ENCODE assay signal across 14 cellular contexts in the genomic region with DNA sequence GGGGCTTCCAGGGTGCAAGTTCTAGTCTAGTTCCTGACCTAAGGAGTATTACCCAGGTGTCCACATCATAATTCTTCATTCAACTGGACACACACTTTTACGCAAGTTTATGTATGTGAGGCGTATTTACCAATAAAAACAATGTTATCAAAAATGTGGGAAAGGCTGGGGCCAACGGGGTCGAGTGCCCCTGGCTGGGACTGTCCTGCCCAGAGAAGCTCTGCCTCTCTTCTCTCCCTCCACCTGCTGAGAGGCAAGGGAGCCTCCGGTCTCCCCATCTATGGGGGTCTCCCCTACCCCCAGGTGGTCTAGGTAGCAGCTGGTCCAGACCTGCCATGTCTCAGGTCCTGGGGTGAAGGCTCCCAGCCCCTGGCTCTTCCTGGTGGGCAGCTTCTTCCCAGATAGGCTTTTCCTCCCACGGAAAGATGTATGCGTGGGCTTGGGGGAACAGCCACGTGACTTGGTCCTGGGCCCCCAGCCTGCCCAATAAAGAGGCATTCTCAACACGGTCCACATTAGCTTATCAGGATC.
DNase-seq lines count a peak whose midpoint lies in the region; ATAC-seq and TF ChIP-seq lines count a peak whose summit lies in the region.
"Had no signal": no experiment of that assay in that cellular context is flagged by ENCODE, and none has a peak within 500 bp of the region (broad histone marks: within the 10 kb centered on the region; RNA-seq: fewer than 3 reads in every experiment).

No MANE protein-coding gene starts in this region.

- WGBS in IMR-90 (ENCODE audit: extremely low coverage in 2 of 2, insufficient read length in 1 of 2), 2 experiments, result 90% methylated on average over 2 of the region's 9 CpGs; no CpG with 5 or more reads in 1 of the 2 experiments
- 92% methylated on average over 5 of the region's 9 CpGs for WGBS in gastroesophageal sphincter (ENCODE audit: low coverage in 1 of 2), 2 donors
- WGBS in sigmoid colon, 2 donors, result 86 to 90% methylated on average over 9 of the region's 9 CpGs

- peaks cover 5% of the 10 kb centered on the region; the same call in 1 of the 2 replicates for H4K20me1 ChIP-seq in BLaER1
- no peaks in the 10 kb centered on the region for H4K20me1 ChIP-seq in IMR-90 (ENCODE audit: insufficient read depth, low read length)

- peak overlapping the region; percentile 24 for H2AFZ ChIP-seq in IMR-90 (replicated peaks; ENCODE audit: low read length, poor library complexity)

- no peak for TF ChIP-seq POLR2A in IMR-90 (IDR thresholded peaks at IDR 0.05; ENCODE audit: low read depth, low read length)
- TF ChIP-seq POLR2A in gastroesophageal sphincter (IDR thresholded peaks at IDR 0.05), result no peak
- no peak for TF ChIP-seq POLR2A in sigmoid colon (IDR thresholded peaks at IDR 0.05)

- peak overlapping the region; percentile 71 for H2BK120ac ChIP-seq in IMR-90 (ENCODE audit: low read depth, low read length)

- ATAC-seq in IMR-90 (ENCODE audit: low read depth), result no peak
- ATAC-seq in gastroesophageal sphincter, result no peak
- ATAC-seq in HG03354 (IDR thresholded peaks at IDR 0.05; ENCODE audit: poor library complexity, severe bottlenecking, unreplicated experiment), result no peak
- no peak for ATAC-seq in HG03378 (IDR thresholded peaks at IDR 0.05; ENCODE audit: unreplicated experiment)
- ATAC-seq: A549, Right ventricle myocardium inferior had no signal

- peak overlapping the region; percentile 37; the same call in 1 of the 2 replicates for H3K14ac ChIP-seq in IMR-90 (replicated peaks; ENCODE audit: low read depth, low read length)

- H3K79me1 ChIP-seq in IMR-90 (ENCODE audit: low read depth in 1 of 2, low read length in 2 of 2), result no peaks in the 10 kb centered on the region

- H3K27ac ChIP-seq in BLaER1 (no peak overlapping the region), IMR-90 (ENCODE audit: insufficient read depth, low read length) (0 out of 2 replicates have a peak overlapping the region, but pooled peaks have one; percentile 7), gastroesophageal sphincter (peak overlapping the region; percentile 57 to 84 (median 77)), sigmoid colon (peak overlapping the region; percentile 76 to 90 (median 89))

- in situ Hi-C loops in IMR-90 (cut with MboI; ENCODE audit: low sequenced_read_pairs), result no loop called here

- no peaks in the 10 kb centered on the region for H3K27me3 ChIP-seq in BLaER1
- H3K27me3 ChIP-seq in IMR-90 (ENCODE audit: control insufficient read depth, insufficient read depth, low read length), result no peaks in the 10 kb centered on the region
- H3K27me3 ChIP-seq in gastroesophageal sphincter, result no peaks in the 10 kb centered on the region
- H3K27me3 ChIP-seq in sigmoid colon, result no peaks in the 10 kb centered on the region

- H2BK5ac ChIP-seq in IMR-90 (ENCODE audit: low read depth, low read length, poor library complexity, severe bottlenecking), result peak overlapping the region; percentile 6

- H2BK15ac ChIP-seq in IMR-90 (ENCODE audit: low read depth, low read length), result peak overlapping the region; percentile 82

- POLR2A ChIA-PET in IMR-90 (lab: Charles Lee; ENCODE audit: unreplicated experiment), result interaction anchor here (0.5 kb wide), 1 partner anchor 1149 kb away, joined by 3 read pairs; no protein-coding TSS in a partner anchor

- CTCF ChIA-PET in IMR-90 (lab: Yijun Ruan, JAX), result interaction anchor here (1.4 to 1.7 kb wide), 2 partner anchors 16 to 156 kb away, joined by 4 to 7 read pairs; no protein-coding TSS in a partner anchor

- dilution Hi-C loops in IMR-90 (cut with HindIII; ENCODE audit: low sequenced_read_pairs, unreplicated experiment), result no loop called here

- TF ChIP-seq EP300 in gastroesophageal sphincter (IDR thresholded peaks at IDR 0.05) (no peak), sigmoid colon (IDR thresholded peaks at IDR 0.05) (no peak)

- H3K4me3 ChIP-seq in BLaER1 (no peak overlapping the region), IMR-90 (ENCODE audit: insufficient read depth, low read depth, low read length) (no peak overlapping the region), gastroesophageal sphincter (no peak overlapping the region), sigmoid colon (no peak overlapping the region), foreskin fibroblast (ENCODE audit: low read depth in 1 of 2, low read length in 2 of 2) (no peak overlapping the region)
- H3K4me3 ChIP-seq: A549 had no signal

- H3K4ac ChIP-seq in IMR-90 (ENCODE audit: low read depth, low read length), result peak overlapping the region; percentile 76

- TF ChIP-seq RAD21 in IMR-90 (IDR thresholded peaks at IDR 0.05; ENCODE audit: low read length), result no peak

- DNase-seq in IMR-90 (no peak), sigmoid colon (no peak), foreskin fibroblast (no peak)
- DNase-seq: MM.1S, NCI-H1105 treated with DMSO at 0.1 percent for 48 hours, NCI-H187, NCI-H2171 treated with DMSO at 0.1 percent for 48 hours, NCI-H774 had no signal

- H2AK5ac ChIP-seq in IMR-90 (ENCODE audit: low read depth, low read length), result peak overlapping the region; percentile 86

- H2BK20ac ChIP-seq in IMR-90 (ENCODE audit: low read depth, low read length), result peak overlapping the region; percentile 55; the same call in 1 of the 2 replicates

- H3K9ac ChIP-seq in BLaER1, result no peak overlapping the region
- H3K9ac ChIP-seq in IMR-90 (ENCODE audit: low read depth, low read length), result no peak overlapping the region

- H3K9me3 ChIP-seq in BLaER1 (no peaks in the 10 kb centered on the region), IMR-90 (ENCODE audit: control insufficient read depth, insufficient read depth, low read length) (peaks cover 3% of the 10 kb centered on the region; the same call in 1 of the 2 replicates), gastroesophageal sphincter (no peaks in the 10 kb centered on the region), sigmoid colon (no peaks in the 10 kb centered on the region)
- H3K9me3 ChIP-seq: A549 had no signal

- H3K36me3 ChIP-seq in BLaER1, result no peaks in the 10 kb centered on the region
- H3K36me3 ChIP-seq in IMR-90 (ENCODE audit: control insufficient read depth, insufficient read depth, low read length), result no peaks in the 10 kb centered on the region
- no peaks in the 10 kb centered on the region for H3K36me3 ChIP-seq in gastroesophageal sphincter
- no peaks in the 10 kb centered on the region for H3K36me3 ChIP-seq in sigmoid colon

- H4K5ac ChIP-seq in IMR-90 (ENCODE audit: low read depth, low read length), result no peak overlapping the region

- intact Hi-C loops in IMR-90 (cut with micrococcal nuclease), result no loop called here
- intact Hi-C loops in sigmoid colon (cut with DNase I), result loop anchor here (5.0 kb wide), 3 partner anchors 47 to 233 kb away; a partner anchor contains a TSS

- H3K4me1 ChIP-seq in BLaER1 (peaks cover 46% of the 10 kb centered on the region), IMR-90 (ENCODE audit: control insufficient read depth, insufficient read depth, low read length) (peaks cover 25% of the 10 kb centered on the region), gastroesophageal sphincter (peaks cover 10 to 77% (median 22%) of the 10 kb centered on the region in 3 donors), sigmoid colon (peaks cover 0 to 76% (median 68%) of the 10 kb centered on the region in 4 donors)

- H3K18ac ChIP-seq in IMR-90 (ENCODE audit: low read depth, low read length), result peak overlapping the region; percentile 35

- peak overlapping the region; percentile 83 for H2AK9ac ChIP-seq in IMR-90 (replicated peaks; ENCODE audit: low read depth, low read length, poor library complexity)

- no peak overlapping the region for H3K56ac ChIP-seq in IMR-90 (ENCODE audit: extremely low read depth, insufficient read depth, low read length)

- H3K4me2 ChIP-seq in BLaER1 (peak overlapping the region; percentile 83), IMR-90 (ENCODE audit: low read depth, low read length) (no peak overlapping the region)

- H3K23ac ChIP-seq in IMR-90 (ENCODE audit: low read depth, low read length), result peak overlapping the region; percentile 61; the same call in 1 of the 2 replicates

- peak overlapping the region in 1 of 2 experiments; percentile 9; a peak in 1 of 4 replicates for H4K8ac ChIP-seq in IMR-90 (ENCODE audit: low read depth in 2 of 2, low read length in 2 of 2)

- TF ChIP-seq CTCF in IMR-90 (conservative IDR thresholded peaks at IDR 0.05; ENCODE audit: low read depth, low read length), result no peak
- no peak for TF ChIP-seq CTCF in gastroesophageal sphincter (IDR thresholded peaks at IDR 0.05)
- no peak for TF ChIP-seq CTCF in sigmoid colon (IDR thresholded peaks at IDR 0.05)
- no peak for TF ChIP-seq CTCF in foreskin fibroblast (IDR thresholded peaks at IDR 0.05; ENCODE audit: low read depth, low read length)

- H4K91ac ChIP-seq in IMR-90 (ENCODE audit: insufficient read depth, low read depth, low read length), result peak overlapping the region; percentile 44

- BruUV-seq in IMR-90 (replicated peaks; lab: Mats Ljungman, UMichigan), result no TSS peak

- peaks cover 16% of the 10 kb centered on the region for H3K9me1 ChIP-seq in IMR-90 (ENCODE audit: insufficient read depth, low read length)

TF ChIP-seq in IMR-90, 13 proteins besides CTCF, POLR2A, EP300 and RAD21:
- no peak for TF ChIP-seq RFX5 (IDR thresholded peaks at IDR 0.05; ENCODE audit: low read depth, low read length)
- no peak for TF ChIP-seq NFE2L2 (IDR thresholded peaks at IDR 0.05; ENCODE audit: low read depth, low read length)
- TF ChIP-seq CEBPB (IDR thresholded peaks at IDR 0.05; ENCODE audit: low read depth, low read length), result no peak
- TF ChIP-seq MAZ (IDR thresholded peaks at IDR 0.05; ENCODE audit: borderline replicate concordance, low read depth, low read length), result no peak
- no peak for TF ChIP-seq SMC3 (IDR thresholded peaks at IDR 0.05; ENCODE audit: low read depth, low read length)
- TF ChIP-seq CHD1 (IDR thresholded peaks at IDR 0.05; ENCODE audit: low read depth, low read length), result no peak
